15 cellular contexts compared by ENCODE assay signal in the genomic region with DNA sequence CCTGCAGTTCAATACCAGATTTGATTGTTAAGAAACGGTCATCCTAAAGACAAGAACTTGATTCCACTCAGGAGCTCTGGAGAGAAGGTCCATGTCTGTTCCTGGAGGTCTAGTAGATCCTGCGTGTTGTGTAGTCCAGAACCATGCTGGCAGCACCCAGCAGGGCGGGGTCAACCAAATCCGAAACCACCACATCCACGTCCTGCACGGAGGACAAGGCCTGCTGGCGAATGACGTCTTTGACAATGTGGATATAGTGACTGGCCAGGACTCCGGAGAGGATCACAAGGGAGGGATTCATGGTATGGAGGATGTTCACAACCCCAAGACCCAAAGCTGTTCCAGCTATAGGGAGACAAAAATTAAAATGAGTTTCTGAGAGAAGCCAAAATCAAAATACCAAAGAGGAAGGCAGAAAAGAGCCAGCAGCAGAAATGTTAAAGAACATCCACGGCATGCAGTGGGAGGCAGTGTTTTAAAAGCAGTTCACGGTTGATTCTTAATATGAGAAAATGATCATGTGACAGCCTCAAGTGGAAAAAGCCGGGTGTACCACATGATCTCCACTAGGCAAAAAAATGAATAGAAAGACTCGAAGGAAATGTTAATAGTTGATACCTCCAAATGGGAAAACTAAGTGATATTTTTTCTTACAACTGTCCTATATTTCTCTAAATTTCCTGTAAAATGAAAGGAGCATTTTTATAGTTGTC. TPM values are rescaled to one million over a fixed set of nuclear protein-coding genes. Genes with fewer than 3 reads are reported as not detected.
DNase-seq lines count a peak whose midpoint lies in the region; ATAC-seq, FAIRE-seq and TF ChIP-seq lines count a peak whose summit lies in the region.
"Had no signal": no experiment of that assay in that cellular context is flagged by ENCODE, and none has a peak within 500 bp of the region (broad histone marks: within the 10 kb centered on the region; RNA-seq: fewer than 3 reads in every experiment).

No MANE protein-coding gene starts in this region.

- H3K27me3 Mint-ChIP-seq in activated CD4-positive, alpha-beta memory T cell treated with anti-CD3 and anti-CD28 coated beads, Interleukin-2, amount 10 ng/mL, durations not matched to agents 7 days and 5 days = no peaks in the 10 kb centered on the region

- DNase-seq in cardiac muscle cell (ENCODE audit: low read depth in 1 of 2, low spot score in 1 of 2) (no peak), cardiac septum (ENCODE audit: low spot score) (no peak), kidney (no peak), superior temporal gyrus (ENCODE audit: extremely low spot score) (peak; percentile 33), coronary artery (ENCODE audit: low spot score) (no peak), COR-L47 (lab: John Stamatoyannopoulos, UW) (no peak)
- no peak for DNase-seq in activated CD4-positive, alpha-beta memory T cell treated with anti-CD3 and anti-CD28 coated beads, Interleukin-2, amount 10 ng/mL, durations not matched to agents 7 days and 5 days
- DNase-seq: activated T-cell treated with anti-CD3 and anti-CD28 coated beads, Interleukin-2, amount 50 U/mL, for 1 hour; Kasumi-1; midbrain; NCI-H1694 treated with DMSO at 0.1 percent for 48 hours; SJCRH30 had no signal

- CTCF ChIA-PET in activated CD4-positive, alpha-beta memory T cell treated with anti-CD3 and anti-CD28 coated beads, Interleukin-2, amount 10 ng/mL, durations not matched to agents 7 days and 5 days (lab: Charles Lee) = interaction anchor here (1.0 to 3.1 kb wide), 5 partner anchors 27 to 209 kb away, joined by 3 to 14 read pairs (median 4); partner anchors contain the start of gene CLTA

- H3K4me3 Mint-ChIP-seq in activated CD4-positive, alpha-beta memory T cell treated with anti-CD3 and anti-CD28 coated beads, Interleukin-2, amount 10 ng/mL, durations not matched to agents 7 days and 5 days = no peak overlapping the region

- no peaks in the 10 kb centered on the region for H3K9me3 ChIP-seq in cardiac muscle cell (ENCODE audit: low read depth)
- H3K9me3 ChIP-seq in kidney (ENCODE audit: control insufficient read depth in 1 of 2, low read length in 2 of 2) = peaks cover 0 to under 1% of the 10 kb centered on the region in 2 donors
- H3K9me3 ChIP-seq: SJCRH30 had no signal

- peaks cover 58% of the 10 kb centered on the region for H3K4me1 Mint-ChIP-seq in activated CD4-positive, alpha-beta memory T cell treated with anti-CD3 and anti-CD28 coated beads, Interleukin-2, amount 10 ng/mL, durations not matched to agents 7 days and 5 days

- H3K36me3 ChIP-seq in cardiac muscle cell (peaks cover 40% of the 10 kb centered on the region), kidney (ENCODE audit: control insufficient read depth in 1 of 2, insufficient read depth in 2 of 2, low read length in 2 of 2) (peaks cover 25 to 57% of the 10 kb centered on the region in 2 donors)

- H3K4me1 ChIP-seq in cardiac muscle cell (ENCODE audit: low read depth) (peaks cover 3% of the 10 kb centered on the region), kidney (ENCODE audit: control insufficient read depth in 1 of 2, insufficient read depth in 1 of 2, low read depth in 1 of 2, low read length in 2 of 2) (no peaks in the 10 kb centered on the region)
- H3K4me1 ChIP-seq: SJCRH30 had no signal

- peak overlapping the region; percentile 79 for H3K27ac Mint-ChIP-seq in activated CD4-positive, alpha-beta memory T cell treated with anti-CD3 and anti-CD28 coated beads, Interleukin-2, amount 10 ng/mL, durations not matched to agents 7 days and 5 days

- POLR2A ChIA-PET in activated CD4-positive, alpha-beta memory T cell treated with anti-CD3 and anti-CD28 coated beads, Interleukin-2, amount 10 ng/mL, durations not matched to agents 7 days and 5 days (lab: Charles Lee) = interaction anchor here (0.8 to 5.2 kb wide), 5 partner anchors 10 to 41 kb away, joined by 3 to 40 read pairs (median 6); partner anchors contain the start of genes CLTA and GNE

- H3K36me3 Mint-ChIP-seq in activated CD4-positive, alpha-beta memory T cell treated with anti-CD3 and anti-CD28 coated beads, Interleukin-2, amount 10 ng/mL, durations not matched to agents 7 days and 5 days (ENCODE audit: low read depth) = peaks cover 76% of the 10 kb centered on the region

- H3K27ac ChIP-seq in cardiac muscle cell (peak overlapping the region; percentile 1), kidney (ENCODE audit: low read depth in 2 of 2, low read length in 2 of 2) (peak overlapping the region in 1 of 2 donors; percentile 5), coronary artery (no peak overlapping the region)
- H3K27ac ChIP-seq: SJCRH30 had no signal

- no peak for ATAC-seq in HG03095 (IDR thresholded peaks at IDR 0.05; ENCODE audit: unreplicated experiment)
- ATAC-seq: GM12878 had no signal

- H3K4me3 ChIP-seq in cardiac muscle cell (no peak overlapping the region), kidney (ENCODE audit: low read length in 2 of 2) (no peak overlapping the region), coronary artery (no peak overlapping the region)
- H3K4me3 ChIP-seq: GM12878, SJCRH30 had no signal

- FAIRE-seq in kidney (lab: Jason Lieb, UNC) = no peak
- FAIRE-seq: bronchial epithelial cell, GM12878 had no signal

- no peak overlapping the region for H3K9ac ChIP-seq in kidney (ENCODE audit: low read length in 2 of 2)

- H3K9me3 Mint-ChIP-seq in activated CD4-positive, alpha-beta memory T cell treated with anti-CD3 and anti-CD28 coated beads, Interleukin-2, amount 10 ng/mL, durations not matched to agents 7 days and 5 days = no peaks in the 10 kb centered on the region

- H3K27me3 ChIP-seq in cardiac muscle cell = no peaks in the 10 kb centered on the region
- H3K27me3 ChIP-seq: SJCRH30 had no signal

- intact Hi-C loops in cardiac septum (cut with DNase I) = no loop called here
- intact Hi-C loops in kidney (cut with DNase I) = no loop called here

- TF ChIP-seq CTCF in cardiac muscle cell (IDR thresholded peaks at IDR 0.05; ENCODE audit: low read depth, low read length) = no peak
- TF ChIP-seq CTCF in kidney (IDR thresholded peaks at IDR 0.05; ENCODE audit: borderline replicate concordance, extremely low read depth, insufficient read depth) = peak; percentile 6
- TF ChIP-seq CTCF in coronary artery (IDR thresholded peaks at IDR 0.05) = no peak

RNA-seq across cellular contexts. Expression of gene CLTA, which starts 26.7 kb away (rescaled TPM):
- total RNA-seq in cardiac muscle cell (236 TPM in 2 replicates), cardiac septum (58.3 TPM), kidney (205 TPM)
- polyA plus RNA-seq in cardiac muscle cell (118 and 147 TPM in 2 replicates), kidney (ENCODE audit: insufficient read depth, low read depth, low replicate concordance) (331 TPM)
- total RNA-seq in activated CD4-positive, alpha-beta memory T cell treated with anti-CD3 and anti-CD28 coated beads, Interleukin-2, amount 10 ng/mL, durations not matched to agents 7 days and 5 days = 100 to 1,000 TPM; 150 to 151 TPM

RNA-seq across cellular contexts. Expression of gene GNE, which starts 40.8 kb away (rescaled TPM):
- total RNA-seq in cardiac muscle cell (9.5 and 16.7 TPM in 2 replicates), cardiac septum (13.5 TPM), kidney (48.1 TPM)
- polyA plus RNA-seq in cardiac muscle cell (3.6 and 6.1 TPM in 2 replicates), kidney (ENCODE audit: insufficient read depth, low read depth, low replicate concordance) (10.3 TPM)
- 10 to 100 TPM; 22.0 to 23.0 TPM for total RNA-seq in activated CD4-positive, alpha-beta memory T cell treated with anti-CD3 and anti-CD28 coated beads, Interleukin-2, amount 10 ng/mL, durations not matched to agents 7 days and 5 days

RNA-seq across cellular contexts. Expression of gene CCIN, which starts 48.2 kb away (rescaled TPM):
- total RNA-seq in cardiac muscle cell (0.39 TPM in 1 of 2 replicates, not detected in the other), cardiac septum (0.16 TPM), kidney (0.13 TPM)
- polyA plus RNA-seq in cardiac muscle cell (not detected in 2 replicates), kidney (ENCODE audit: insufficient read depth, low read depth, low replicate concordance) (not detected)
- under 1 TPM in 1 of 2 experiments, not detected in 1; 0.13 TPM for total RNA-seq in activated CD4-positive, alpha-beta memory T cell treated with anti-CD3 and anti-CD28 coated beads, Interleukin-2, amount 10 ng/mL, durations not matched to agents 7 days and 5 days
- total RNA-seq: bronchial epithelial cell, GM12878 had no signal
- polyA plus RNA-seq: GM12878 had no signal
